ENCODE assay signal across 1 cellular context in genomic region chr6:33275795-33276580, GRCh38.
TF ChIP-seq lines count a peak whose summit lies in the region.

No MANE protein-coding gene starts in this region.

TF ChIP-seq in A549, 52 proteins besides CTCF, POLR2A, EP300 and RAD21:
- TF ChIP-seq FOSB (CRISPR knock-in tag; IDR thresholded peaks at IDR 0.05), result peak; percentile 42; the same call in 1 of the 2 replicates
